In genomic region chr11:1873048-1873812, GRCh38 we compare ENCODE assay signal across 11 cellular contexts. TPM values are rescaled to one million over a fixed set of nuclear protein-coding genes. Genes with fewer than 3 reads are reported as not detected.
DNase-seq lines count a peak whose midpoint lies in the region; ATAC-seq lines count a peak whose summit lies in the region.
"Had no signal": no experiment of that assay in that cellular context is flagged by ENCODE, and none has a peak within 500 bp of the region (broad histone marks: within the 10 kb centered on the region; RNA-seq: fewer than 3 reads in every experiment).

No MANE protein-coding gene starts in this region.

- POLR2A ChIA-PET in activated CD8-positive, alpha-beta T cell treated with anti-CD3 and anti-CD28 coated beads, Interleukin-2, amount 10 ng/mL, durations not matched to agents 7 days and 5 days (lab: Charles Lee) = no interaction called here

- DNase-seq in ELR (ENCODE audit: low read depth) = peak; percentile 11
- no peak for DNase-seq in activated CD8-positive, alpha-beta T cell treated with anti-CD3 and anti-CD28 coated beads, Interleukin-2, amount 10 ng/mL, durations not matched to agents 7 days and 5 days
- peak; percentile 50 for DNase-seq in Right ventricle myocardium superior
- DNase-seq in renal cortical epithelial cell (ENCODE audit: low read depth) = peak; percentile 8
- DNase-seq in NCI-H2171 (lab: John Stamatoyannopoulos, UW) = no peak
- DNase-seq in NOMO-1 treated with dmso at 0.1 percent for 144 hours (lab: John Stamatoyannopoulos, UW; ENCODE audit: unreplicated experiment) = no peak
- DNase-seq in NCI-H146 (lab: John Stamatoyannopoulos, UW) = no peak
- no peak for DNase-seq in iPS-NIHi11 (ENCODE audit: low spot score)
- DNase-seq: NCI-H1694 treated with DMSO at 0.1 percent for 48 hours had no signal

- no peaks in the 10 kb centered on the region for H3K9me3 Mint-ChIP-seq in activated CD8-positive, alpha-beta T cell treated with anti-CD3 and anti-CD28 coated beads, Interleukin-2, amount 10 ng/mL, durations not matched to agents 7 days and 5 days (ENCODE audit: insufficient read depth)

- CTCF ChIA-PET in activated CD8-positive, alpha-beta T cell treated with anti-CD3 and anti-CD28 coated beads, Interleukin-2, amount 10 ng/mL, durations not matched to agents 7 days and 5 days (lab: Charles Lee) = interaction anchor here (2.3 kb wide), 1 partner anchor 9 kb away, joined by 8 read pairs; no protein-coding TSS in a partner anchor

- H3K4me1 Mint-ChIP-seq in activated CD8-positive, alpha-beta T cell treated with anti-CD3 and anti-CD28 coated beads, Interleukin-2, amount 10 ng/mL, durations not matched to agents 7 days and 5 days (ENCODE audit: low read depth) = peaks cover 51% of the 10 kb centered on the region

- peaks cover 17% of the 10 kb centered on the region for H3K36me3 Mint-ChIP-seq in activated CD8-positive, alpha-beta T cell treated with anti-CD3 and anti-CD28 coated beads, Interleukin-2, amount 10 ng/mL, durations not matched to agents 7 days and 5 days (ENCODE audit: low read depth)
- H3K36me3 Mint-ChIP-seq: activated naive CD8-positive, alpha-beta T cell had no signal

- H3K4me3 Mint-ChIP-seq in activated CD8-positive, alpha-beta T cell treated with anti-CD3 and anti-CD28 coated beads, Interleukin-2, amount 10 ng/mL, durations not matched to agents 7 days and 5 days = no peak overlapping the region
- H3K4me3 Mint-ChIP-seq: activated naive CD8-positive, alpha-beta T cell had no signal

- intact Hi-C loops in Right ventricle myocardium superior (cut with DNase I) = no loop called here

- peak overlapping the region; percentile 17 for H3K27ac Mint-ChIP-seq in activated CD8-positive, alpha-beta T cell treated with anti-CD3 and anti-CD28 coated beads, Interleukin-2, amount 10 ng/mL, durations not matched to agents 7 days and 5 days

- ATAC-seq in activated CD8-positive, alpha-beta T cell treated with anti-CD3 and anti-CD28 coated beads, Interleukin-2, amount 10 ng/mL, durations not matched to agents 7 days and 5 days = no peak
- peak; percentile 16 for ATAC-seq in Right ventricle myocardium superior (ENCODE audit: poor library complexity)

- H3K27me3 Mint-ChIP-seq in activated CD8-positive, alpha-beta T cell treated with anti-CD3 and anti-CD28 coated beads, Interleukin-2, amount 10 ng/mL, durations not matched to agents 7 days and 5 days (ENCODE audit: low read depth) = no peaks in the 10 kb centered on the region
- H3K27me3 Mint-ChIP-seq: activated naive CD8-positive, alpha-beta T cell had no signal

RNA-seq across cellular contexts. Expression of gene PRR33, which starts 18.5 kb away (rescaled TPM):
- total RNA-seq in activated CD8-positive, alpha-beta T cell treated with anti-CD3 and anti-CD28 coated beads, Interleukin-2, amount 10 ng/mL, durations not matched to agents 7 days and 5 days = under 1 TPM in 1 of 2 experiments, not detected in 1; 0.08 TPM
- total RNA-seq in Right ventricle myocardium superior (5.8 TPM), renal cortical epithelial cell (not detected in 2 replicates)
- total RNA-seq: Daoy had no signal

RNA-seq across cellular contexts. Expression of gene LSP1, which starts 20.3 kb away (rescaled TPM):
- 100 to 1,000 TPM; 463 to 477 TPM for total RNA-seq in activated CD8-positive, alpha-beta T cell treated with anti-CD3 and anti-CD28 coated beads, Interleukin-2, amount 10 ng/mL, durations not matched to agents 7 days and 5 days
- total RNA-seq in Right ventricle myocardium superior (23.0 TPM), renal cortical epithelial cell (not detected in 2 replicates)

RNA-seq across cellular contexts. Expression of gene TNNI2, which starts 34.4 kb away (rescaled TPM):
- total RNA-seq in activated CD8-positive, alpha-beta T cell treated with anti-CD3 and anti-CD28 coated beads, Interleukin-2, amount 10 ng/mL, durations not matched to agents 7 days and 5 days = under 1 TPM in 1 of 2 experiments, not detected in 1; 0.50 TPM
- total RNA-seq in Right ventricle myocardium superior (not detected), renal cortical epithelial cell (not detected in 2 replicates)
- total RNA-seq: Daoy had no signal

RNA-seq across cellular contexts. Expression of gene SYT8, which starts 38.4 kb away (rescaled TPM):
- not detected for total RNA-seq in activated CD8-positive, alpha-beta T cell treated with anti-CD3 and anti-CD28 coated beads, Interleukin-2, amount 10 ng/mL, durations not matched to agents 7 days and 5 days
- not detected for total RNA-seq in Right ventricle myocardium superior
- total RNA-seq in renal cortical epithelial cell = 0.05 TPM in 1 of 2 replicates, not detected in the other
- total RNA-seq: Daoy had no signal

RNA-seq across cellular contexts. Expression of gene TNNT3, which starts 46.3 kb away (rescaled TPM):
- total RNA-seq in activated CD8-positive, alpha-beta T cell treated with anti-CD3 and anti-CD28 coated beads, Interleukin-2, amount 10 ng/mL, durations not matched to agents 7 days and 5 days = 1 to 10 TPM; 2.6 to 2.8 TPM
- total RNA-seq in Right ventricle myocardium superior = 35.7 TPM
- not detected in 2 replicates for total RNA-seq in renal cortical epithelial cell
- total RNA-seq: Daoy had no signal

Comparison
In these comparisons a context has a peak if more than half of its experiments do, and no peak if none do; other contexts are left out.
1. DNase-seq: peak in ELR (single experiment), Right ventricle myocardium superior (single experiment) and renal cortical epithelial cell (single experiment); none in activated CD8-positive, alpha-beta T cell treated with anti-CD3 and anti-CD28 coated beads, Interleukin-2, amount 10 ng/mL, durations not matched to agents 7 days and 5 days (single experiment), NCI-H2171 (single experiment), NOMO-1 treated with dmso at 0.1 percent for 144 hours (single experiment), NCI-H146 (single experiment) and iPS-NIHi11 (single experiment).
2. RNA of gene LSP1, which starts 20.3 kb away (total RNA-seq): 463 to 477 TPM in activated CD8-positive, alpha-beta T cell treated with anti-CD3 and anti-CD28 coated beads, Interleukin-2, amount 10 ng/mL, durations not matched to agents 7 days and 5 days and 23.0 TPM in Right ventricle myocardium superior (single experiment); not detected in renal cortical epithelial cell; every median in the first group is over 10 times any median in the second.